22 cellular contexts compared by ENCODE assay signal in the genomic region with DNA sequence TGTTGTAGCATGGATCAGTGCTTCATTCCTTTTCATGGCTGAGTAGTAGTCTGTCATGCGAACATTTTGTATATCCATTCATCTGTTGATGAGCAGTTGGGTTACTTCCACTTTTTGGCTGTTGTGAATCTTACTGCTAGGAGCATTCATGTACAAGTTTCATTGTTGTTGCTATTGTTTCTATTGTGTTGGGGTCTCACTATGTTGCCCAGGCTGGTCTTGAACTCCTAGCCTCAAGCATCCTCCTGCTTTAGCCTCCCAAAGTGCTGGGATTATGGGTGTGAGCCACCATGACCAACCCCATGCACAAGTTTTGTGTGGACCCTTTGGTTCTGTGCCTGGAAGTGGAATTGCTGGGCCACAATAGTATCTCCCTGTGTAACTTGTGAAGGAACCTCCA. TPM values are rescaled to one million over a fixed set of nuclear protein-coding genes. Genes with fewer than 3 reads are reported as not detected.
DNase-seq lines count a peak whose midpoint lies in the region; ATAC-seq, FAIRE-seq and TF ChIP-seq lines count a peak whose summit lies in the region.
"Had no signal": no experiment of that assay in that cellular context is flagged by ENCODE, and none has a peak within 500 bp of the region (broad histone marks: within the 10 kb centered on the region; RNA-seq: fewer than 3 reads in every experiment).

No MANE protein-coding gene starts in this region.

- H3K4me1 Mint-ChIP-seq in natural killer cell, result peaks cover 50 to 56% of the 10 kb centered on the region in 2 donors
- H3K4me1 Mint-ChIP-seq in natural killer cell treated with Interleukin-12 subunit alpha and Interleukin-12 subunit beta and Interleukin-15 and Interleukin-18, amount 100 ng/mL, for 72 hours (ENCODE audit: low read depth in 2 of 2), result peaks cover 22 to 34% of the 10 kb centered on the region in 2 donors
- peaks cover 23 to 54% of the 10 kb centered on the region in 2 donors for H3K4me1 Mint-ChIP-seq in stimulated activated naive B cell treated with anti-CD40 and anti-IgM and Interleukin-4, amounts not matched to agents 10 μg/mL and 1 μg/mL and 100 μg/mL, for 72 hours
- H3K4me1 Mint-ChIP-seq: GM23338 had no signal

- no peak overlapping the region for H2AFZ ChIP-seq in K562 (ENCODE audit: low read depth, low read length)
- H2AFZ ChIP-seq: GM23338 had no signal

- CTCF ChIA-PET in K562 (lab: Yijun Ruan, JAX; ENCODE audit: low intra/inter-chr PET ratio), result no interaction called here

- intact Hi-C loops in natural killer cell (cut with micrococcal nuclease), result no loop called here
- intact Hi-C loops in K562 (cut with micrococcal nuclease), result no loop called here
- intact Hi-C loops in gastrocnemius medialis (cut with DNase I; ENCODE audit: low total_unique reads), result no loop called here

- no peak overlapping the region for H3K4me2 ChIP-seq in K562 (ENCODE audit: insufficient read depth, low read length)
- H3K4me2 ChIP-seq: GM23338 had no signal

- TF ChIP-seq POLR2A in K562 (conservative IDR thresholded peaks at IDR 0.05) (no peak), gastrocnemius medialis (IDR thresholded peaks at IDR 0.05) (no peak)

- H3K27ac Mint-ChIP-seq in natural killer cell, result peak overlapping the region; percentile 14 to 36
- H3K27ac Mint-ChIP-seq in natural killer cell treated with Interleukin-12 subunit alpha and Interleukin-12 subunit beta and Interleukin-15 and Interleukin-18, amount 100 ng/mL, for 72 hours, result peak overlapping the region in 1 of 2 donors; percentile 59
- no peak overlapping the region for H3K27ac Mint-ChIP-seq in stimulated activated naive B cell treated with anti-CD40 and anti-IgM and Interleukin-4, amounts not matched to agents 10 μg/mL and 1 μg/mL and 100 μg/mL, for 72 hours
- H3K27ac Mint-ChIP-seq: GM23338 had no signal

- peaks cover 4% of the 10 kb centered on the region for H3K9me1 ChIP-seq in K562 (ENCODE audit: control insufficient read depth, insufficient read depth, low read length)

- no peaks in the 10 kb centered on the region for H3K27me3 Mint-ChIP-seq in natural killer cell (ENCODE audit: low read depth in 2 of 2)
- H3K27me3 Mint-ChIP-seq in natural killer cell treated with Interleukin-12 subunit alpha and Interleukin-12 subunit beta and Interleukin-15 and Interleukin-18, amount 100 ng/mL, for 72 hours, result no peaks in the 10 kb centered on the region
- H3K27me3 Mint-ChIP-seq in stimulated activated naive B cell treated with anti-CD40 and anti-IgM and Interleukin-4, amounts not matched to agents 10 μg/mL and 1 μg/mL and 100 μg/mL, for 72 hours, result no peaks in the 10 kb centered on the region
- H3K27me3 Mint-ChIP-seq: CD4-positive, CD25-positive, alpha-beta regulatory T cell; CD8-positive, alpha-beta memory T cell had no signal

- DNase-seq in natural killer cell (no peak), K562 (ENCODE audit: extremely low read depth in 1 of 4, low spot score in 3 of 4) (no peak), inferior parietal cortex (ENCODE audit: extremely low spot score) (no peak), gastrocnemius medialis (no peak)
- no peak for DNase-seq in natural killer cell treated with Interleukin-12 subunit alpha and Interleukin-12 subunit beta and Interleukin-15 and Interleukin-18, amount 100 ng/mL, for 72 hours (ENCODE audit: low spot score)
- DNase-seq in stimulated activated naive B cell treated with anti-CD40 and anti-IgM and Interleukin-4, amounts not matched to agents 10 μg/mL and 1 μg/mL and 100 μg/mL, for 72 hours, result no peak
- DNase-seq: BE2C; C1 segment of cervical spinal cord; CD4-positive, CD25-positive, alpha-beta regulatory T cell; CD8-positive, alpha-beta memory T cell; COR-L47; DMS 273 treated with DMSO at 0.1 percent for 48 hours; DMS53; DND-41; H7; IMR-90 had no signal

- no peak overlapping the region for H3K9ac ChIP-seq in K562 (ENCODE audit: insufficient read depth in 1 of 2, low read depth in 2 of 2, low read length in 2 of 2)

- TF ChIP-seq EP300 in K562 (IDR thresholded peaks at IDR 0.05; ENCODE audit: low read length), result no peak

- ATAC-seq in natural killer cell (no peak), K562 (no peak), gastrocnemius medialis (no peak)
- ATAC-seq in natural killer cell treated with Interleukin-12 subunit alpha and Interleukin-12 subunit beta and Interleukin-15 and Interleukin-18, amount 100 ng/mL, for 72 hours, result no peak
- ATAC-seq in stimulated activated naive B cell treated with anti-CD40 and anti-IgM and Interleukin-4, amounts not matched to agents 10 μg/mL and 1 μg/mL and 100 μg/mL, for 72 hours (replicated peaks), result peak; percentile 31
- ATAC-seq: GM23338, HCT116 had no signal

- H3K79me2 ChIP-seq in K562 (ENCODE audit: control insufficient read depth, insufficient read depth, low read length), result peaks cover 32% of the 10 kb centered on the region

- in situ Hi-C loops in K562 (cut with MboI) (no loop called here), gastrocnemius medialis (cut with MboI; ENCODE audit: low sequenced_read_pairs in 4 of 4) (no loop called here)

- POLR2A ChIA-PET in K562 (lab: Yijun Ruan, JAX), result interaction anchor here (1.1 to 1.8 kb wide), 2 partner anchors 8 to 10 kb away, joined by 3 to 7 read pairs; no protein-coding TSS in a partner anchor

- H3K27ac ChIP-seq in K562 (ENCODE audit: extremely low read depth, low read depth, low read length), result no peak overlapping the region
- peak overlapping the region in 1 of 4 donors; percentile 78 for H3K27ac ChIP-seq in gastrocnemius medialis

- H4K20me1 ChIP-seq in K562 (replicated peaks; ENCODE audit: control insufficient read depth, insufficient read depth, low read length), result peaks cover 6% of the 10 kb centered on the region; the same call in 1 of the 2 replicates

- H3K9me3 ChIP-seq in K562 (replicated peaks; ENCODE audit: control insufficient read depth, insufficient read depth, low read depth, low read length) (no peaks in the 10 kb centered on the region), gastrocnemius medialis (no peaks in the 10 kb centered on the region)
- H3K9me3 ChIP-seq: BE2C had no signal

- no peaks in the 10 kb centered on the region for H3K9me3 Mint-ChIP-seq in natural killer cell
- no peaks in the 10 kb centered on the region for H3K9me3 Mint-ChIP-seq in natural killer cell treated with Interleukin-12 subunit alpha and Interleukin-12 subunit beta and Interleukin-15 and Interleukin-18, amount 100 ng/mL, for 72 hours
- no peaks in the 10 kb centered on the region for H3K9me3 Mint-ChIP-seq in stimulated activated naive B cell treated with anti-CD40 and anti-IgM and Interleukin-4, amounts not matched to agents 10 μg/mL and 1 μg/mL and 100 μg/mL, for 72 hours
- H3K9me3 Mint-ChIP-seq: CD4-positive, CD25-positive, alpha-beta regulatory T cell; CD8-positive, alpha-beta memory T cell; GM23338 had no signal

- 88% methylated on average over 1 of the region's 1 CpG for WGBS in K562 (ENCODE audit: insufficient coverage, low coverage, missing lambda C conversion rate)

- no peaks in the 10 kb centered on the region for H3K36me3 Mint-ChIP-seq in natural killer cell
- no peaks in the 10 kb centered on the region for H3K36me3 Mint-ChIP-seq in natural killer cell treated with Interleukin-12 subunit alpha and Interleukin-12 subunit beta and Interleukin-15 and Interleukin-18, amount 100 ng/mL, for 72 hours
- peaks cover 14 to 32% of the 10 kb centered on the region in 2 donors for H3K36me3 Mint-ChIP-seq in stimulated activated naive B cell treated with anti-CD40 and anti-IgM and Interleukin-4, amounts not matched to agents 10 μg/mL and 1 μg/mL and 100 μg/mL, for 72 hours

- TF ChIP-seq RAD21 in K562 (CRISPR knock-in tag; conservative IDR thresholded peaks at IDR 0.05 in 1 of 2, IDR thresholded peaks at IDR 0.05 in 1 of 2), result no peak

- H3K36me3 ChIP-seq in K562 (ENCODE audit: control insufficient read depth, insufficient read depth, low read length), result peaks cover 42% of the 10 kb centered on the region; the same call in 2 of the 3 replicates
- no peaks in the 10 kb centered on the region for H3K36me3 ChIP-seq in gastrocnemius medialis
- H3K36me3 ChIP-seq: BE2C had no signal

- peaks cover 7 to 16% of the 10 kb centered on the region in 2 experiments; a peak in 3 of 5 replicates for H3K4me1 ChIP-seq in K562 (replicated peaks in 1 of 2; ENCODE audit: control insufficient read depth in 2 of 2, insufficient read depth in 2 of 2, low read length in 2 of 2)
- H3K4me1 ChIP-seq in gastrocnemius medialis, result peaks cover 13 to 40% of the 10 kb centered on the region in 2 donors

- BruUV-seq in K562 (replicated peaks; lab: Mats Ljungman, UMichigan), result no TSS peak

- no peak overlapping the region for H3K4me3 ChIP-seq in K562
- no peak overlapping the region for H3K4me3 ChIP-seq in gastrocnemius medialis
- H3K4me3 ChIP-seq: GM23338 had no signal

- no peak for FAIRE-seq in K562 (lab: Jason Lieb, UNC)
- FAIRE-seq: G401.6, GM12892, GM18507, HTR-8/SVneo had no signal

- H3K27me3 ChIP-seq in K562 (ENCODE audit: control insufficient read depth in 2 of 2, insufficient read depth in 2 of 2, low read length in 2 of 2) (no peaks in the 10 kb centered on the region), gastrocnemius medialis (no peaks in the 10 kb centered on the region)
- H3K27me3 ChIP-seq: BE2C had no signal

- H3K4me3 Mint-ChIP-seq in natural killer cell, result no peak overlapping the region
- no peak overlapping the region for H3K4me3 Mint-ChIP-seq in natural killer cell treated with Interleukin-12 subunit alpha and Interleukin-12 subunit beta and Interleukin-15 and Interleukin-18, amount 100 ng/mL, for 72 hours
- H3K4me3 Mint-ChIP-seq in stimulated activated naive B cell treated with anti-CD40 and anti-IgM and Interleukin-4, amounts not matched to agents 10 μg/mL and 1 μg/mL and 100 μg/mL, for 72 hours, result no peak overlapping the region
- H3K4me3 Mint-ChIP-seq: CD4-positive, CD25-positive, alpha-beta regulatory T cell; CD8-positive, alpha-beta memory T cell; GM23338 had no signal

- TF ChIP-seq CTCF in natural killer cell (IDR thresholded peaks at IDR 0.05) (no peak), K562 (IDR thresholded peaks at IDR 0.05 in 2 of 3, conservative IDR thresholded peaks at IDR 0.05 in 1 of 3; ENCODE audit: insufficient read depth in 2 of 3, low read depth in 1 of 3, low read length in 3 of 3) (no peak), gastrocnemius medialis (IDR thresholded peaks at IDR 0.05 in 4 of 5, conservative IDR thresholded peaks at IDR 0.05 in 1 of 5) (no peak)

RNA-seq across cellular contexts. Expression of a gene that starts 15.8 kb away (rescaled TPM):
- total RNA-seq in natural killer cell (10 to 100 TPM; 34.6 to 50.3 (median 41.8) TPM), K562 (2014; rRNA removed) (14.1 and 15.1 TPM in 2 replicates), K562 (2014; rRNA removed; fragmentation: Illumina TruSeq; extraction: Trizol) (7.9 and 10.5 TPM in 2 replicates), K562 (2015; rRNA removed; fragmentation: Illumina TruSeq; extraction: Trizol) (8.7 and 9.9 TPM in 2 replicates), K562 (2021) (30.2 and 32.2 TPM in 2 replicates), gastrocnemius medialis (10 to 100 TPM; 12.3 to 85.3 (median 37.1) TPM)
- 10 to 100 TPM; 18.3 to 22.8 TPM for total RNA-seq in natural killer cell treated with Interleukin-12 subunit alpha and Interleukin-12 subunit beta and Interleukin-15 and Interleukin-18, amount 100 ng/mL, for 72 hours
- total RNA-seq in K562 (2011; cell fraction: chromatin; rRNA removed; ENCODE audit: low replicate concordance), result 32.0 and 85.4 TPM in 2 replicates
- 50.1 and 57.7 TPM in 2 replicates for total RNA-seq in K562 (2011; cell fraction: nucleolus; rRNA removed)
- 45.2 and 57.4 TPM in 2 replicates for total RNA-seq in K562 (2011; cell fraction: nucleoplasm; rRNA removed)
- polyA plus RNA-seq in K562 (2011; rRNA removed) (17.0 and 19.4 TPM in 2 replicates), K562 (2014; fragmentation: Illumina TruSeq; extraction: Trizol) (16.4 and 23.3 TPM in 2 replicates), K562 (2014; fragmentation: Nextera tagmentation; extraction: Ambion mirVana) (1 to 10 TPM in 1 of 2 experiments, under 1 TPM in 1; 0.59 to 2.0 TPM), K562 (2014; rRNA removed) (24.7 and 25.5 TPM in 2 replicates)
- polyA plus RNA-seq in K562 (2011; cell fraction: cytosol; rRNA removed), result 21.5 and 36.4 TPM in 2 replicates
- 66.0 and 91.7 TPM in 2 replicates for polyA plus RNA-seq in K562 (2011; cell fraction: nucleus; rRNA removed)
- 17.8 and 23.7 TPM in 2 replicates for polyA plus RNA-seq in K562 (2012)
- 6.5 and 10.2 TPM in 2 replicates for polyA minus RNA-seq in K562 (2011; rRNA and poly(A)+ RNA removed)
- 11.4 and 14.1 TPM in 2 replicates for polyA minus RNA-seq in K562 (2011; cell fraction: cytosol; rRNA and poly(A)+ RNA removed)
- polyA minus RNA-seq in K562 (2011; cell fraction: nucleus; rRNA and poly(A)+ RNA removed), result 13.1 and 13.3 TPM in 2 replicates

RNA-seq across cellular contexts. Expression of a gene that starts 46.2 kb away (rescaled TPM):
- 10 to 100 TPM; 19.3 to 21.2 (median 21.0) TPM for total RNA-seq in natural killer cell
- total RNA-seq in natural killer cell treated with Interleukin-12 subunit alpha and Interleukin-12 subunit beta and Interleukin-15 and Interleukin-18, amount 100 ng/mL, for 72 hours, result 10 to 100 TPM; 22.3 to 43.9 TPM
- total RNA-seq in K562 (2011; cell fraction: chromatin; rRNA removed; ENCODE audit: low replicate concordance), result 30.4 and 88.7 TPM in 2 replicates
- 63.9 and 75.1 TPM in 2 replicates for total RNA-seq in K562 (2011; cell fraction: nucleolus; rRNA removed)
- 40.5 and 41.2 TPM in 2 replicates for total RNA-seq in K562 (2011; cell fraction: nucleoplasm; rRNA removed)
- 93.4 and 116 TPM in 2 replicates for total RNA-seq in K562 (2014; rRNA removed)
- total RNA-seq in K562 (2014; rRNA removed; fragmentation: Illumina TruSeq; extraction: Trizol), result 25.9 and 40.9 TPM in 2 replicates
- 62.3 and 63.9 TPM in 2 replicates for total RNA-seq in K562 (2015; rRNA removed; fragmentation: Illumina TruSeq; extraction: Trizol)
- 69.2 and 73.4 TPM in 2 replicates for total RNA-seq in K562 (2021)
- 38.1 and 47.1 TPM in 2 replicates for polyA plus RNA-seq in K562 (2011; rRNA removed)
- polyA plus RNA-seq in K562 (2011; cell fraction: cytosol; rRNA removed), result 48.2 and 88.3 TPM in 2 replicates
- polyA plus RNA-seq in K562 (2011; cell fraction: nucleus; rRNA removed), result 48.6 and 65.2 TPM in 2 replicates
- 53.4 and 54.5 TPM in 2 replicates for polyA plus RNA-seq in K562 (2012)
- polyA plus RNA-seq in K562 (2014; fragmentation: Illumina TruSeq; extraction: Trizol), result 63.6 and 75.5 TPM in 2 replicates
- 1 to 10 TPM; 2.1 to 5.4 TPM for polyA plus RNA-seq in K562 (2014; fragmentation: Nextera tagmentation; extraction: Ambion mirVana)
- polyA plus RNA-seq in K562 (2014; rRNA removed), result 65.4 and 76.3 TPM in 2 replicates
- 23.4 and 39.5 TPM in 2 replicates for polyA minus RNA-seq in K562 (2011; rRNA and poly(A)+ RNA removed)
- 50.9 and 61.3 TPM in 2 replicates for polyA minus RNA-seq in K562 (2011; cell fraction: cytosol; rRNA and poly(A)+ RNA removed)
- 25.5 and 25.7 TPM in 2 replicates for polyA minus RNA-seq in K562 (2011; cell fraction: nucleus; rRNA and poly(A)+ RNA removed)
- 10 to 100 TPM; 18.2 to 35.7 (median 25.2) TPM for total RNA-seq in gastrocnemius medialis

RNA-seq across cellular contexts. Expression of a gene that starts 46.3 kb away (rescaled TPM):
- total RNA-seq in natural killer cell (100 to 1,000 TPM; 220 to 237 (median 236) TPM), K562 (2014; rRNA removed) (50.6 and 61.7 TPM in 2 replicates), K562 (2014; rRNA removed; fragmentation: Illumina TruSeq; extraction: Trizol) (63.1 and 70.8 TPM in 2 replicates), K562 (2015; rRNA removed; fragmentation: Illumina TruSeq; extraction: Trizol) (60.5 and 61.8 TPM in 2 replicates), K562 (2021) (96.4 and 97.5 TPM in 2 replicates), gastrocnemius medialis (10 to 100 TPM; 24.6 to 38.2 (median 32.8) TPM)
- 100 to 1,000 TPM; 102 to 196 TPM for total RNA-seq in natural killer cell treated with Interleukin-12 subunit alpha and Interleukin-12 subunit beta and Interleukin-15 and Interleukin-18, amount 100 ng/mL, for 72 hours
- total RNA-seq in K562 (2011; cell fraction: chromatin; rRNA removed; ENCODE audit: low replicate concordance), result 383 and 414 TPM in 2 replicates
- total RNA-seq in K562 (2011; cell fraction: nucleolus; rRNA removed), result 210 and 215 TPM in 2 replicates
- total RNA-seq in K562 (2011; cell fraction: nucleoplasm; rRNA removed), result 214 and 219 TPM in 2 replicates
- polyA plus RNA-seq in K562 (2011; rRNA removed) (101 and 135 TPM in 2 replicates), K562 (2014; fragmentation: Illumina TruSeq; extraction: Trizol) (82.8 and 89.9 TPM in 2 replicates), K562 (2014; fragmentation: Nextera tagmentation; extraction: Ambion mirVana) (10 to 100 TPM; 13.1 to 22.6 TPM), K562 (2014; rRNA removed) (93.0 and 120 TPM in 2 replicates)
- polyA plus RNA-seq in K562 (2011; cell fraction: cytosol; rRNA removed), result 49.7 and 83.6 TPM in 2 replicates
- 318 and 368 TPM in 2 replicates for polyA plus RNA-seq in K562 (2011; cell fraction: nucleus; rRNA removed)
- 73.8 and 103 TPM in 2 replicates for polyA plus RNA-seq in K562 (2012)
- polyA minus RNA-seq in K562 (2011; rRNA and poly(A)+ RNA removed), result 58.5 and 77.2 TPM in 2 replicates
- polyA minus RNA-seq in K562 (2011; cell fraction: cytosol; rRNA and poly(A)+ RNA removed), result 32.1 and 32.5 TPM in 2 replicates
- polyA minus RNA-seq in K562 (2011; cell fraction: nucleus; rRNA and poly(A)+ RNA removed), result 80.9 and 135 TPM in 2 replicates

RNA-seq across cellular contexts. Expression of a gene that starts 58.7 kb away (rescaled TPM):
- total RNA-seq in natural killer cell (10 to 100 TPM; 13.9 to 16.5 (median 14.2) TPM), K562 (2014; rRNA removed) (77.2 and 105 TPM in 2 replicates), K562 (2014; rRNA removed; fragmentation: Illumina TruSeq; extraction: Trizol) (15.4 and 24.5 TPM in 2 replicates), K562 (2015; rRNA removed; fragmentation: Illumina TruSeq; extraction: Trizol) (33.8 and 38.9 TPM in 2 replicates), K562 (2021) (76.7 and 81.2 TPM in 2 replicates), gastrocnemius medialis (10 to 100 TPM; 30.1 to 52.1 (median 42.8) TPM)
- 10 to 100 TPM; 22.0 to 38.1 TPM for total RNA-seq in natural killer cell treated with Interleukin-12 subunit alpha and Interleukin-12 subunit beta and Interleukin-15 and Interleukin-18, amount 100 ng/mL, for 72 hours
- total RNA-seq in K562 (2011; cell fraction: chromatin; rRNA removed; ENCODE audit: low replicate concordance), result 61.8 and 208 TPM in 2 replicates
- 275 and 276 TPM in 2 replicates for total RNA-seq in K562 (2011; cell fraction: nucleolus; rRNA removed)
- total RNA-seq in K562 (2011; cell fraction: nucleoplasm; rRNA removed), result 120 and 154 TPM in 2 replicates
- polyA plus RNA-seq in K562 (2011; rRNA removed) (42.5 and 66.4 TPM in 2 replicates), K562 (2014; fragmentation: Illumina TruSeq; extraction: Trizol) (29.2 and 68.5 TPM in 2 replicates), K562 (2014; fragmentation: Nextera tagmentation; extraction: Ambion mirVana) (1 to 10 TPM in 1 of 2 experiments, under 1 TPM in 1; 0.63 to 4.7 TPM), K562 (2014; rRNA removed) (92.3 and 98.4 TPM in 2 replicates)
- 82.2 and 238 TPM in 2 replicates for polyA plus RNA-seq in K562 (2011; cell fraction: cytosol; rRNA removed)
- 177 and 332 TPM in 2 replicates for polyA plus RNA-seq in K562 (2011; cell fraction: nucleus; rRNA removed)
- 45.4 and 63.2 TPM in 2 replicates for polyA plus RNA-seq in K562 (2012)
- polyA minus RNA-seq in K562 (2011; rRNA and poly(A)+ RNA removed), result 35.9 and 53.2 TPM in 2 replicates
- polyA minus RNA-seq in K562 (2011; cell fraction: cytosol; rRNA and poly(A)+ RNA removed), result 52.1 and 59.5 TPM in 2 replicates
- 89.7 and 90.0 TPM in 2 replicates for polyA minus RNA-seq in K562 (2011; cell fraction: nucleus; rRNA and poly(A)+ RNA removed)

Comparison
In these comparisons a context has a peak if more than half of its experiments do, and no peak if none do; other contexts are left out.
1. ATAC-seq: peak in stimulated activated naive B cell treated with anti-CD40 and anti-IgM and Interleukin-4, amounts not matched to agents 10 μg/mL and 1 μg/mL and 100 μg/mL, for 72 hours (2 of 2); none in natural killer cell (0 of 3), natural killer cell treated with Interleukin-12 subunit alpha and Interleukin-12 subunit beta and Interleukin-15 and Interleukin-18, amount 100 ng/mL, for 72 hours (0 of 2), K562 (single experiment) and gastrocnemius medialis (0 of 2).